ENCODE assay signal across 7 cellular contexts in genomic region chr12:10212623-10213131, GRCh38. TPM values are rescaled to one million over a fixed set of nuclear protein-coding genes. Genes with fewer than 3 reads are reported as not detected.
DNase-seq lines count a peak whose midpoint lies in the region; ATAC-seq and TF ChIP-seq lines count a peak whose summit lies in the region.

Gene GABARAPL1, plus strand, starts transcription at chr12:10212877. Its CDS starts 253 bp downstream, at chr12:10213130.

- no peak for TF ChIP-seq CTCF in lung (IDR thresholded peaks at IDR 0.05; ENCODE audit: control extremely low read depth, extremely low read depth)

- no peaks in the 10 kb centered on the region for H3K9me3 ChIP-seq in lung (ENCODE audit: control insufficient read depth in 2 of 2, insufficient read depth in 1 of 2, low read length in 1 of 2)

- peaks cover 0 to 10% of the 10 kb centered on the region in 2 donors for H3K4me1 ChIP-seq in lung (ENCODE audit: control insufficient read depth in 2 of 2, insufficient read depth in 2 of 2, low read length in 2 of 2)

- peaks cover 0 to 4% of the 10 kb centered on the region in 2 donors for H3K36me3 ChIP-seq in lung (ENCODE audit: control insufficient read depth in 2 of 2, insufficient read depth in 2 of 2, low read length in 2 of 2)

- TF ChIP-seq POLR2A in GM18505 (IDR thresholded peaks at IDR 0.05; ENCODE audit: borderline replicate concordance, extremely low read depth, insufficient read depth, insufficient read length): no peak

- H3K4me3 ChIP-seq in lung: peak within 1 kb of the TSS; percentile 88

- no peaks in the 10 kb centered on the region for H3K27me3 ChIP-seq in lung (ENCODE audit: control insufficient read depth, insufficient read depth)

- DNase-seq in NCI-H510A treated with DMSO at 0.1 percent for 48 hours (lab: John Stamatoyannopoulos, UW) (peak; percentile 71), lung (ENCODE audit: low spot score) (peak; percentile 84)
- peak; percentile 69 to 71 for DNase-seq in activated CD8-positive, alpha-beta memory T cell treated with anti-CD3 and anti-CD28 coated beads for 1 hour (ENCODE audit: extremely low read depth in 1 of 2, low read depth in 1 of 2)
- peak; percentile 79 for DNase-seq in effector CD4-positive, alpha-beta T cell
- peak; percentile 63 to 64 for DNase-seq in stimulated activated CD4-positive, alpha-beta T cell treated with anti-CD3 and anti-CD28 coated beads, Interleukin-4, amount 100 ng/mL, for 48 hours (ENCODE audit: low read depth in 2 of 2)

- peak within 1 kb of the TSS; percentile 99 to 100 for H3K27ac ChIP-seq in lung (ENCODE audit: low read depth in 1 of 2, low read length in 1 of 2)

- ATAC-seq in GM18505 (IDR thresholded peaks at IDR 0.05; ENCODE audit: unreplicated experiment) (peak; percentile 60), HG02973 (IDR thresholded peaks at IDR 0.05; ENCODE audit: unreplicated experiment) (peak; percentile 60), lung (ENCODE audit: insufficient read depth, low FRiP score) (peak; percentile 74)

- WGBS in lung, 2 donors: 0% methylated on average over 36 of the region's 36 CpGs

RNA-seq across cellular contexts. Expression of gene GABARAPL1, which starts in this region (rescaled TPM):
- total RNA-seq in lung: 10 to 100 TPM; 62.9 to 88.5 TPM
- polyA plus RNA-seq in lung: 10 to 100 TPM; 44.0 to 87.1 TPM

Comparison
In these comparisons a context has a peak if more than half of its experiments do, and no peak if none do; other contexts are left out.
1. Peak in every context shown above with its lines: DNase-seq, ATAC-seq, H3K4me3 ChIP-seq and H3K27ac ChIP-seq.